In the genomic region with DNA sequence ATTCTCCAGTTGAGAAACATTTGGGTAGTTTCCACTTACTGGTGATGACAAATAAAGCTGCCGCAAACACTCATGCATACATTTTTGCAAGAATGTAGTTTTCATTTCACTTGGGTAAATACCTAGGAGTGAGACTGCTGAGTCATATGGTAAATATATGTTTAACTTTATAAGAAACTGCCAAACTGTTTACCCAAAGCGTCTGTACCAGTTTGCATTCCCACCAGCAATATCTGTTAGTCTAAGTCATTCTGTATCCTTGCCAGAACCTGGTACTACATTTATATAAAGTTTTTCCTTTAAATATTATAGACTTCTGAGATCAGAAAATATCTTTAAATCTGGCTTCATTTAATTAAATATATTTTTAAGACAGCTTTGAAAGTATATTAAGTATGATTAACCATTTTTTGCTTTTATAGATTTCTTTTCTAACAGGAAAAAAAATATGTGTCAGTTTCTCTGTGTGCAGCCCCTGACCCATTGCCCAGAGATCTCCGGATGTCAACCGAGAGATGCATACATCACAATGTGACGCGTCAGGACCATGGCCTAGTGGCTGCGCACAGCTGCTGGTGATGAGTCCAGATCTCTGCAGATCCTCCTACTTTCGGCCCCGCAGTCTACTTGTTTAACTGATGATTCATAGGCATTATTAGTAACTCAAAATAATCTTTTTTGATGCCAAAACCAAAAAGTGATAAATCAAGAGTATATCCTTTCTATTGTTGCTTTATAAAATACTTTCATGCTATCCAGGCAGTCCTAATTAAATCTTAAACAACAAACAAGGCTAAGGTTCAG, we compare ENCODE assay signal across 16 cellular contexts.
DNase-seq lines count a peak whose midpoint lies in the region; ATAC-seq and TF ChIP-seq lines count a peak whose summit lies in the region.
"Had no signal": no experiment of that assay in that cellular context is flagged by ENCODE, and none has a peak within 500 bp of the region (broad histone marks: within the 10 kb centered on the region; RNA-seq: fewer than 3 reads in every experiment).

No MANE protein-coding gene starts in this region.

- no peaks in the 10 kb centered on the region for H3K36me3 Mint-ChIP-seq in T-helper 2 cell treated with Interferon-gamma antibody and Interleukin-4, amounts not matched to agents 5 μg/mL and 100 μg/mL, for 36 hours (ENCODE audit: low read depth)
- H3K36me3 Mint-ChIP-seq in stimulated activated memory B cell treated with anti-CD40 and anti-IgM and Interleukin-4, amounts not matched to agents 10 μg/mL and 1 μg/mL and 100 μg/mL, for 72 hours: no peaks in the 10 kb centered on the region
- H3K36me3 Mint-ChIP-seq: CD8-positive, alpha-beta memory T cell; natural killer cell had no signal

- H3K9me3 Mint-ChIP-seq in T-helper 2 cell treated with Interferon-gamma antibody and Interleukin-4, amounts not matched to agents 5 μg/mL and 100 μg/mL, for 36 hours: no peaks in the 10 kb centered on the region
- no peaks in the 10 kb centered on the region for H3K9me3 Mint-ChIP-seq in stimulated activated memory B cell treated with anti-CD40 and anti-IgM and Interleukin-4, amounts not matched to agents 10 μg/mL and 1 μg/mL and 100 μg/mL, for 72 hours

- no peak for TF ChIP-seq CTCF in foreskin keratinocyte (conservative IDR thresholded peaks at IDR 0.05)

- ATAC-seq in GM18870 (IDR thresholded peaks at IDR 0.05; ENCODE audit: unreplicated experiment): peak; percentile 69
- ATAC-seq in HG02610 (IDR thresholded peaks at IDR 0.05; ENCODE audit: unreplicated experiment): peak; percentile 77
- ATAC-seq in HG03565 (IDR thresholded peaks at IDR 0.05; ENCODE audit: unreplicated experiment): peak; percentile 86
- peak; percentile 8 for ATAC-seq in foreskin keratinocyte
- ATAC-seq in GM21737 (IDR thresholded peaks at IDR 0.05; ENCODE audit: unreplicated experiment): no peak
- ATAC-seq in stimulated activated memory B cell treated with anti-CD40 and anti-IgM and Interleukin-4, amounts not matched to agents 10 μg/mL and 1 μg/mL and 100 μg/mL, for 72 hours: no peak
- ATAC-seq: left lobe of liver, natural killer cell, right lobe of liver had no signal

- no peak overlapping the region for H3K27ac ChIP-seq in foreskin keratinocyte
- H3K27ac ChIP-seq: right lobe of liver, SK-N-MC had no signal

- DNase-seq in foreskin keratinocyte: peak; percentile 37 to 50
- DNase-seq in T-helper 2 cell treated with Interferon-gamma antibody and Interleukin-4, amounts not matched to agents 5 μg/mL and 100 μg/mL, for 36 hours (ENCODE audit: low spot score): no peak
- DNase-seq in GM19240 (ENCODE audit: insufficient read length, low spot score): no peak
- DNase-seq: activated CD4-positive, CD25-positive, alpha-beta regulatory T cell; aorta; CD8-positive, alpha-beta memory T cell; natural killer cell; NCI-H1048; right lobe of liver had no signal

- no peaks in the 10 kb centered on the region for H3K27me3 Mint-ChIP-seq in T-helper 2 cell treated with Interferon-gamma antibody and Interleukin-4, amounts not matched to agents 5 μg/mL and 100 μg/mL, for 36 hours (ENCODE audit: low read depth)
- no peaks in the 10 kb centered on the region for H3K27me3 Mint-ChIP-seq in stimulated activated memory B cell treated with anti-CD40 and anti-IgM and Interleukin-4, amounts not matched to agents 10 μg/mL and 1 μg/mL and 100 μg/mL, for 72 hours
- H3K27me3 Mint-ChIP-seq: CD8-positive, alpha-beta memory T cell had no signal

- H3K27ac Mint-ChIP-seq in T-helper 2 cell treated with Interferon-gamma antibody and Interleukin-4, amounts not matched to agents 5 μg/mL and 100 μg/mL, for 36 hours: no peak overlapping the region
- no peak overlapping the region for H3K27ac Mint-ChIP-seq in stimulated activated memory B cell treated with anti-CD40 and anti-IgM and Interleukin-4, amounts not matched to agents 10 μg/mL and 1 μg/mL and 100 μg/mL, for 72 hours
- H3K27ac Mint-ChIP-seq: CD8-positive, alpha-beta memory T cell; natural killer cell had no signal

- H3K4me1 Mint-ChIP-seq in T-helper 2 cell treated with Interferon-gamma antibody and Interleukin-4, amounts not matched to agents 5 μg/mL and 100 μg/mL, for 36 hours (ENCODE audit: low read depth): no peaks in the 10 kb centered on the region
- H3K4me1 Mint-ChIP-seq in stimulated activated memory B cell treated with anti-CD40 and anti-IgM and Interleukin-4, amounts not matched to agents 10 μg/mL and 1 μg/mL and 100 μg/mL, for 72 hours: no peaks in the 10 kb centered on the region
- H3K4me1 Mint-ChIP-seq: CD8-positive, alpha-beta memory T cell; natural killer cell had no signal

- no peaks in the 10 kb centered on the region for H3K27me3 ChIP-seq in foreskin keratinocyte
- H3K27me3 ChIP-seq: right lobe of liver had no signal

- no peaks in the 10 kb centered on the region for H3K4me1 ChIP-seq in foreskin keratinocyte
- H3K4me1 ChIP-seq: right lobe of liver had no signal

- no peak overlapping the region for H3K4me3 Mint-ChIP-seq in T-helper 2 cell treated with Interferon-gamma antibody and Interleukin-4, amounts not matched to agents 5 μg/mL and 100 μg/mL, for 36 hours
- H3K4me3 Mint-ChIP-seq in stimulated activated memory B cell treated with anti-CD40 and anti-IgM and Interleukin-4, amounts not matched to agents 10 μg/mL and 1 μg/mL and 100 μg/mL, for 72 hours: no peak overlapping the region
- H3K4me3 Mint-ChIP-seq: CD8-positive, alpha-beta memory T cell; natural killer cell had no signal

Comparison
In these comparisons a context has a peak if more than half of its experiments do, and no peak if none do; other contexts are left out.
1. ATAC-seq: peak in GM18870 (single experiment), HG02610 (single experiment), HG03565 (single experiment) and foreskin keratinocyte (single experiment); none in GM21737 (single experiment) and stimulated activated memory B cell treated with anti-CD40 and anti-IgM and Interleukin-4, amounts not matched to agents 10 μg/mL and 1 μg/mL and 100 μg/mL, for 72 hours (single experiment).
2. DNase-seq: peak in foreskin keratinocyte (2 of 2); none in T-helper 2 cell treated with Interferon-gamma antibody and Interleukin-4, amounts not matched to agents 5 μg/mL and 100 μg/mL, for 36 hours (single experiment) and GM19240 (single experiment).